Comparison of ENCODE assay signal across 8 cellular contexts in genomic region chr12:105420659-105421240, GRCh38.
DNase-seq lines count a peak whose midpoint lies in the region; ATAC-seq and TF ChIP-seq lines count a peak whose summit lies in the region.

No MANE protein-coding gene starts in this region.

- intact Hi-C loops in adrenal gland (cut with DNase I) (loop anchor here in 1 of 2 donors (5.0 kb wide), 1 partner anchor 717 kb away; the partner anchor contains the start of gene NUAK1), heart right ventricle (cut with DNase I) (loop anchor here (2.0 to 10.0 kb wide), 10 partner anchors 64 to 804 kb away; partner anchors contain the start of gene NUAK1 (in 5 of the 10))

- H3K27me3 ChIP-seq in adrenal gland (no peaks in the 10 kb centered on the region), heart right ventricle (no peaks in the 10 kb centered on the region)

- no peak overlapping the region for H3K4me3 ChIP-seq in AG09309 (ENCODE audit: control insufficient read depth, low read depth, low read length)
- H3K4me3 ChIP-seq in adrenal gland = no peak overlapping the region
- no peak overlapping the region for H3K4me3 ChIP-seq in heart right ventricle

- ATAC-seq in heart right ventricle (peak; percentile 76 to 94 (median 91)), GM21526 (IDR thresholded peaks at IDR 0.05; ENCODE audit: low FRiP score, unreplicated experiment) (no peak)

- no peak for DNase-seq in AG09309 (ENCODE audit: low read depth)
- DNase-seq in GM19240 (ENCODE audit: insufficient read length, low spot score) = peak; percentile 48
- DNase-seq in NCI-H128 (lab: John Stamatoyannopoulos, UW; ENCODE audit: unreplicated experiment) = peak; percentile 70
- peak; percentile 17 for DNase-seq in SKM-1 treated with dmso at 0.1 percent for 144 hours (lab: John Stamatoyannopoulos, UW; ENCODE audit: unreplicated experiment)
- DNase-seq in adrenal gland = peak; percentile 57 to 92 (median 75)
- peak; percentile 59 to 78 for DNase-seq in heart right ventricle
- peak; percentile 65 for DNase-seq in renal cortical epithelial cell (ENCODE audit: low read depth)

- H3K4me1 ChIP-seq in adrenal gland (replicated peaks in 1 of 2) (no peaks in the 10 kb centered on the region), heart right ventricle (peaks cover 0 to 10% (median 0%) of the 10 kb centered on the region in 9 donors)

- H3K27ac ChIP-seq in adrenal gland (no peak overlapping the region), heart right ventricle (no peak overlapping the region)

- H3K36me3 ChIP-seq in adrenal gland (replicated peaks in 1 of 2) (no peaks in the 10 kb centered on the region), heart right ventricle (no peaks in the 10 kb centered on the region)

- no peak for TF ChIP-seq POLR2A in adrenal gland (IDR thresholded peaks at IDR 0.05)

- peak; percentile 85 for TF ChIP-seq CTCF in AG09309 (IDR thresholded peaks at IDR 0.05; ENCODE audit: control insufficient read depth, insufficient read depth, low read depth, low read length, missing control alignments)
- peak; percentile 87 to 97 (median 94) for TF ChIP-seq CTCF in adrenal gland (IDR thresholded peaks at IDR 0.05)
- peak; percentile 74 to 99 (median 93) for TF ChIP-seq CTCF in heart right ventricle (IDR thresholded peaks at IDR 0.05)

- H3K9me3 ChIP-seq in adrenal gland (replicated peaks in 1 of 3) (no peaks in the 10 kb centered on the region), heart right ventricle (no peaks in the 10 kb centered on the region)
